ENCODE assay signal across 29 cellular contexts in genomic region chr14:102514987-102515733, GRCh38.
"Had no signal": no experiment of that assay in that cellular context is flagged by ENCODE, and none has a peak within 500 bp of the region (broad histone marks: within the 10 kb centered on the region; RNA-seq: fewer than 3 reads in every experiment).

No MANE protein-coding gene starts in this region.

- H3K9me3 Mint-ChIP-seq: activated B cell treated with CpG ODN at 0.5 μM for 24 hours; activated naive CD8-positive, alpha-beta T cell treated with anti-CD3 and anti-CD28 coated beads for 36 hours; activated T-cell treated with anti-CD3 and anti-CD28 coated beads, Interleukin-2, amount 50 U/mL, for 24 hours; natural killer cell treated with Interleukin-12 subunit alpha and Interleukin-12 subunit beta and Interleukin-15 and Interleukin-18, amount 100 ng/mL, for 72 hours; stimulated activated effector memory CD8-positive, alpha-beta T cell treated with anti-CD3 and anti-CD28 coated beads, Interleukin-12 subunit alpha, Interleukin-12 subunit beta, amount 100 ng/mL, for 72 hours; stimulated activated naive CD8-positive, alpha-beta T cell treated with anti-CD3 and anti-CD28 coated beads, Interleukin-15, amount 100 ng/mL, for 72 hours; T-helper 2 cell treated with Interferon-gamma antibody and Interleukin-4, amounts not matched to agents 5 μg/mL and 100 μg/mL, for 36 hours had no signal

- H3K27me3 ChIP-seq: adrenal gland, brain microvascular endothelial cell, heart left ventricle, sigmoid colon, upper lobe of left lung had no signal

- H3K4me3 Mint-ChIP-seq: activated B cell treated with CpG ODN at 0.5 μM for 24 hours; activated CD4-positive, alpha-beta T cell treated with anti-CD3 and anti-CD28 coated beads for 36 hours; activated naive CD8-positive, alpha-beta T cell treated with anti-CD3 and anti-CD28 coated beads for 36 hours; activated T-cell treated with anti-CD3 and anti-CD28 coated beads, Interleukin-2, amount 50 U/mL, for 24 hours; natural killer cell treated with Interleukin-12 subunit alpha and Interleukin-12 subunit beta and Interleukin-15 and Interleukin-18, amount 100 ng/mL, for 72 hours; T-helper 2 cell treated with Interferon-gamma antibody and Interleukin-4, amounts not matched to agents 5 μg/mL and 100 μg/mL, for 36 hours had no signal

- H3K4me3 ChIP-seq: adrenal gland, heart left ventricle, left ventricle myocardium inferior, lung, mucosa of descending colon, psoas muscle, sigmoid colon, upper lobe of left lung had no signal

- DNase-seq: activated B cell treated with CpG ODN at 0.5 μM for 24 hours; activated CD4-positive, alpha-beta T cell treated with anti-CD3 and anti-CD28 coated beads for 36 hours; activated CD8-positive, alpha-beta memory T cell treated with anti-CD3 and anti-CD28 coated beads for 24 hours; activated naive CD4-positive, alpha-beta T cell; activated naive CD8-positive, alpha-beta T cell treated with anti-CD3 and anti-CD28 coated beads for 36 hours; activated T-cell treated with anti-CD3 and anti-CD28 coated beads, Interleukin-2, amount 50 U/mL, for 24 hours; adrenal gland; aorta; brain microvascular endothelial cell; cortex of kidney; foreskin fibroblast; hypothalamus; left ventricle myocardium inferior; mucosa of descending colon; nucleus accumbens; sigmoid colon; small intestine; stimulated activated CD4-positive, alpha-beta T cell treated with anti-CD3 and anti-CD28 coated beads, Interleukin-4, amount 100 ng/mL, for 24 hours; stimulated activated naive CD8-positive, alpha-beta T cell treated with anti-CD3 and anti-CD28 coated beads, Interleukin-15, amount 100 ng/mL, for 72 hours; upper lobe of left lung had no signal

- H3K27me3 Mint-ChIP-seq: natural killer cell treated with Interleukin-12 subunit alpha and Interleukin-12 subunit beta and Interleukin-15 and Interleukin-18, amount 100 ng/mL, for 72 hours had no signal

- H3K36me3 Mint-ChIP-seq: activated naive CD8-positive, alpha-beta T cell treated with anti-CD3 and anti-CD28 coated beads for 36 hours; natural killer cell treated with Interleukin-12 subunit alpha and Interleukin-12 subunit beta and Interleukin-15 and Interleukin-18, amount 100 ng/mL, for 72 hours had no signal

- H3K9me3 ChIP-seq: adrenal gland, heart left ventricle, left ventricle myocardium inferior, mucosa of descending colon, psoas muscle, sigmoid colon, upper lobe of left lung had no signal

- ATAC-seq: activated CD4-positive, alpha-beta T cell treated with anti-CD3 and anti-CD28 coated beads for 36 hours; esophagus mucosa; heart left ventricle; mucosa of descending colon; natural killer cell treated with Interleukin-12 subunit alpha and Interleukin-12 subunit beta and Interleukin-15 and Interleukin-18, amount 100 ng/mL, for 72 hours; psoas muscle; SK-N-SH treated with all-trans-retinoic acid at 6 μM for 48 hours; stimulated activated effector memory CD8-positive, alpha-beta T cell treated with anti-CD3 and anti-CD28 coated beads, Interleukin-12 subunit alpha, Interleukin-12 subunit beta, amount 100 ng/mL, for 72 hours; stimulated activated naive CD8-positive, alpha-beta T cell treated with anti-CD3 and anti-CD28 coated beads, Interleukin-15, amount 100 ng/mL, for 72 hours had no signal

- H3K27ac Mint-ChIP-seq: activated B cell treated with CpG ODN at 0.5 μM for 24 hours; activated CD4-positive, alpha-beta T cell treated with anti-CD3 and anti-CD28 coated beads for 36 hours; activated naive CD8-positive, alpha-beta T cell treated with anti-CD3 and anti-CD28 coated beads for 36 hours; activated T-cell treated with anti-CD3 and anti-CD28 coated beads, Interleukin-2, amount 50 U/mL, for 24 hours; natural killer cell treated with Interleukin-12 subunit alpha and Interleukin-12 subunit beta and Interleukin-15 and Interleukin-18, amount 100 ng/mL, for 72 hours; stimulated activated effector memory CD8-positive, alpha-beta T cell treated with anti-CD3 and anti-CD28 coated beads, Interleukin-12 subunit alpha, Interleukin-12 subunit beta, amount 100 ng/mL, for 72 hours; T-helper 2 cell treated with Interferon-gamma antibody and Interleukin-4, amounts not matched to agents 5 μg/mL and 100 μg/mL, for 36 hours had no signal

- H3K36me3 ChIP-seq: adrenal gland, brain microvascular endothelial cell, heart left ventricle, left ventricle myocardium inferior, sigmoid colon, upper lobe of left lung had no signal

- H3K27ac ChIP-seq: adrenal gland, brain microvascular endothelial cell, heart left ventricle, left ventricle myocardium inferior, parathyroid adenoma, psoas muscle, sigmoid colon, upper lobe of left lung had no signal
